ENCODE assay signal across 8 cellular contexts in genomic region chr10:128078136-128078969, GRCh38. TPM values are rescaled to one million over a fixed set of nuclear protein-coding genes. Genes with fewer than 3 reads are reported as not detected.
A peak's percentile ranks its signal among the peaks of the same experiment; 100 is the strongest.
DNase-seq lines count a peak whose midpoint lies in the region; ATAC-seq and TF ChIP-seq lines count a peak whose summit lies in the region.

No MANE protein-coding gene starts in this region.

- no peaks in the 10 kb centered on the region for H3K27me3 ChIP-seq in mammary epithelial cell (ENCODE audit: insufficient read depth, low read length)
- no peaks in the 10 kb centered on the region for H3K27me3 ChIP-seq in left lung
- H3K27me3 ChIP-seq in tibial nerve: no peaks in the 10 kb centered on the region

- intact Hi-C loops in mammary epithelial cell (cut with micrococcal nuclease) (loop anchor here (1.0 kb wide), 1 partner anchor 72 kb away; no protein-coding TSS in a partner anchor), left lung (cut with DNase I) (loop anchor here in 1 of 2 donors (10.0 kb wide), 1 partner anchor 76 kb away; no protein-coding TSS in a partner anchor)

- H3K4me3 ChIP-seq in mammary epithelial cell (replicated peaks in 1 of 3; ENCODE audit: insufficient read depth in 1 of 3, low read depth in 2 of 3, low read length in 3 of 3): no peak overlapping the region
- no peak overlapping the region for H3K4me3 ChIP-seq in left lung
- H3K4me3 ChIP-seq in tibial nerve: no peak overlapping the region

- dilution Hi-C loops in mammary epithelial cell (cut with HindIII; ENCODE audit: low sequenced_read_pairs): no loop called here

- peak; percentile 80 for ATAC-seq in HG02759 (IDR thresholded peaks at IDR 0.05; ENCODE audit: unreplicated experiment)
- ATAC-seq in left lung: peak; percentile 84

- H3K4me1 ChIP-seq in mammary epithelial cell (ENCODE audit: insufficient read depth, low read length): no peaks in the 10 kb centered on the region
- H3K4me1 ChIP-seq in left lung: no peaks in the 10 kb centered on the region
- no peaks in the 10 kb centered on the region for H3K4me1 ChIP-seq in tibial nerve

- TF ChIP-seq CTCF in RWPE1 (conservative IDR thresholded peaks at IDR 0.05; ENCODE audit: low read depth) (peak; percentile 76), mammary epithelial cell (conservative IDR thresholded peaks at IDR 0.05 in 1 of 2, IDR thresholded peaks at IDR 0.05 in 1 of 2; ENCODE audit: extremely low read depth in 1 of 2, insufficient read depth in 1 of 2, low read depth in 1 of 2, low read length in 2 of 2) (peak; percentile 58 to 79), left lung (IDR thresholded peaks at IDR 0.05) (peak; percentile 51 to 53), tibial nerve (IDR thresholded peaks at IDR 0.05) (peak; percentile 32 to 56 (median 47))

- no peak overlapping the region for H3K27ac ChIP-seq in RWPE1
- no peak overlapping the region for H3K27ac ChIP-seq in mammary epithelial cell (ENCODE audit: insufficient read depth, low read depth, low read length)
- no peak overlapping the region for H3K27ac ChIP-seq in left lung
- H3K27ac ChIP-seq in tibial nerve: no peak overlapping the region

- H4K20me1 ChIP-seq in mammary epithelial cell (ENCODE audit: insufficient read depth, low read length): no peaks in the 10 kb centered on the region

- no peak for TF ChIP-seq EP300 in tibial nerve (IDR thresholded peaks at IDR 0.05)

- DNase-seq in NCI-H2196 (lab: John Stamatoyannopoulos, UW; ENCODE audit: unreplicated experiment): peak; percentile 3
- DNase-seq in NCI-H2196 treated with DMSO at 0.1 percent for 48 hours (lab: John Stamatoyannopoulos, UW; ENCODE audit: unreplicated experiment): no peak
- peak; percentile 73 for DNase-seq in RWPE1 (ENCODE audit: low spot score)
- no peak for DNase-seq in mammary epithelial cell
- no peak for DNase-seq in left lung
- no peak for DNase-seq in tibial nerve (ENCODE audit: low spot score in 2 of 2)
- no peak for DNase-seq in amniotic stem cell (lab: John Stamatoyannopoulos, UW)

- CTCF ChIA-PET in RWPE1 (lab: Yijun Ruan, JAX): interaction anchor here (0.6 to 1.4 kb wide), 17 partner anchors 14 to 373 kb away, joined by 3 to 7 read pairs (median 4); no protein-coding TSS in a partner anchor
- CTCF ChIA-PET in mammary epithelial cell (lab: Charles Lee; ENCODE audit: low non-redundant PET): interaction anchor here (0.6 kb wide), 2 partner anchors 15 to 29 kb away, joined by 9 to 10 read pairs; no protein-coding TSS in a partner anchor

- no peak overlapping the region for H2AFZ ChIP-seq in mammary epithelial cell (ENCODE audit: low read depth, low read length)

- POLR2A ChIA-PET in RWPE1 (lab: Yijun Ruan, JAX; ENCODE audit: low non-redundant PET): no interaction called here

- no peak for TF ChIP-seq POLR2A in tibial nerve (IDR thresholded peaks at IDR 0.05)

- H3K4me2 ChIP-seq in mammary epithelial cell (ENCODE audit: insufficient read depth, low read depth, low read length): no peak overlapping the region

- BruUV-seq in mammary epithelial cell (replicated peaks; lab: Mats Ljungman, UMichigan): no TSS peak

- H3K9ac ChIP-seq in mammary epithelial cell (ENCODE audit: insufficient read depth, low read length): no peak overlapping the region

- H3K36me3 ChIP-seq in mammary epithelial cell (ENCODE audit: insufficient read depth, low read length) (peaks cover 49% of the 10 kb centered on the region), left lung (peaks cover 0 to 100% of the 10 kb centered on the region in 2 donors), tibial nerve (peaks cover 0 to 79% (median 12%) of the 10 kb centered on the region in 3 donors)

- no peaks in the 10 kb centered on the region for H3K79me2 ChIP-seq in mammary epithelial cell (ENCODE audit: insufficient read depth, low read length)

- 74% methylated on average over 15 of the region's 17 CpGs for WGBS in mammary epithelial cell (ENCODE audit: low coverage, missing lambda C conversion rate)
- WGBS in tibial nerve, 2 donors: 69 to 74% methylated on average over 17 of the region's 17 CpGs

- no peaks in the 10 kb centered on the region for H3K9me3 ChIP-seq in mammary epithelial cell (replicated peaks; ENCODE audit: insufficient read depth, low read length)
- H3K9me3 ChIP-seq in left lung: no peaks in the 10 kb centered on the region
- no peaks in the 10 kb centered on the region for H3K9me3 ChIP-seq in tibial nerve

- in situ Hi-C loops in mammary epithelial cell (cut with MboI; ENCODE audit: low sequenced_read_pairs in 2 of 2): no loop called here

RNA-seq across cellular contexts. Expression of gene MKI67, which starts 47.9 kb away (rescaled TPM):
- 10 to 100 TPM in 1 of 2 donors, 1 to 10 TPM in 1; 1.3 to 88.5 TPM for total RNA-seq in mammary epithelial cell
- polyA plus RNA-seq in mammary epithelial cell: 20.8 TPM
- 70.7 TPM for polyA minus RNA-seq in mammary epithelial cell
- 10 to 100 TPM in 1 of 2 donors, 1 to 10 TPM in 1; 6.9 to 21.5 TPM for total RNA-seq in left lung
- 1 to 10 TPM in 3 of 4 donors, under 1 TPM in 1; under 0.01 to 6.9 (median 3.4) TPM for total RNA-seq in tibial nerve

Comparison
In these comparisons a context has a peak if more than half of its experiments do, and no peak if none do; other contexts are left out.
1. DNase-seq: peak in NCI-H2196 (single experiment) and RWPE1 (single experiment); none in NCI-H2196 treated with DMSO at 0.1 percent for 48 hours (single experiment), mammary epithelial cell (single experiment), left lung (0 of 2), tibial nerve (0 of 2) and amniotic stem cell (single experiment).
2. Peak in every context shown above with its lines, with median percentiles within 50 percentile points of each other: CTCF ChIP-seq.